ENCODE assay signal across 2 cellular contexts in the genomic region with DNA sequence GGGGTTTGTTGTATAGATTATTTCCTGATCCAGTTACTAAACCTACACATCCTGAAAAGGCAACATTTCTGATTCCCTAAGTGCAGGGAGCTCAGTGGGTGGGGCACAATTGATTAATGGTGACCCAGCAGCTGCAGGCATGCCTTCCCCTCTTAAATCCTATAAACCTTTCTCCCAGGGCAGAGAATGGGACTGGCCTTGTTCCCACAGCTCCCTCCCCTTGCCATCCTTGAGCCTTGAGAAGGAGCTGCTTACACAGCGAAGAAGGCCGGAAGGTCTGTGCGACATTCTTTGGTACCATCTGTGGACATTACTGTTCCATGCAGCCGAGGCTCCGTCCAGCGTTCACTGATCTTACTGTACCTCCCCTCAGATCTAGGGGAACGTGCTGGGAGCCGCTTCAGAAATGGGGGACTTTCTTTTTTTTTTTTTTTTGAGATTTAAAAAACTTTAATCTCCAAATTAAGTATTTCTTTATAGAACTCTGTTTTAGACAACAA.
TF ChIP-seq lines count a peak whose summit lies in the region.

No MANE protein-coding gene starts in this region.

TF ChIP-seq in IMR-90, 13 proteins besides CTCF, POLR2A, EP300 and RAD21:
- TF ChIP-seq SMC3 (IDR thresholded peaks at IDR 0.05; ENCODE audit: low read depth, low read length) = no peak

TF ChIP-seq in H1, 55 proteins besides CTCF, POLR2A, EP300 and RAD21:
- TF ChIP-seq HDAC6 (IDR thresholded peaks at IDR 0.05; ENCODE audit: low read depth, low read length) = no peak
- TF ChIP-seq RNF2 (IDR thresholded peaks at IDR 0.05; ENCODE audit: borderline replicate concordance, low read depth, low read length, missing control alignments, poor library complexity, severe bottlenecking) = no peak
- no peak for TF ChIP-seq SIN3A (conservative IDR thresholded peaks at IDR 0.05 in 1 of 2, IDR thresholded peaks at IDR 0.05 in 1 of 2; ENCODE audit: low read depth in 1 of 2, low read length in 2 of 2)
- TF ChIP-seq HDAC2 (IDR thresholded peaks at IDR 0.05; ENCODE audit: borderline replicate concordance in 1 of 2, low read depth in 2 of 2, low read length in 2 of 2) = no peak
- TF ChIP-seq KDM1A (IDR thresholded peaks at IDR 0.05; ENCODE audit: borderline replicate concordance, low read length) = no peak
- TF ChIP-seq BACH1 (IDR thresholded peaks at IDR 0.05; ENCODE audit: low read length) = no peak
- TF ChIP-seq, protein P1, sequence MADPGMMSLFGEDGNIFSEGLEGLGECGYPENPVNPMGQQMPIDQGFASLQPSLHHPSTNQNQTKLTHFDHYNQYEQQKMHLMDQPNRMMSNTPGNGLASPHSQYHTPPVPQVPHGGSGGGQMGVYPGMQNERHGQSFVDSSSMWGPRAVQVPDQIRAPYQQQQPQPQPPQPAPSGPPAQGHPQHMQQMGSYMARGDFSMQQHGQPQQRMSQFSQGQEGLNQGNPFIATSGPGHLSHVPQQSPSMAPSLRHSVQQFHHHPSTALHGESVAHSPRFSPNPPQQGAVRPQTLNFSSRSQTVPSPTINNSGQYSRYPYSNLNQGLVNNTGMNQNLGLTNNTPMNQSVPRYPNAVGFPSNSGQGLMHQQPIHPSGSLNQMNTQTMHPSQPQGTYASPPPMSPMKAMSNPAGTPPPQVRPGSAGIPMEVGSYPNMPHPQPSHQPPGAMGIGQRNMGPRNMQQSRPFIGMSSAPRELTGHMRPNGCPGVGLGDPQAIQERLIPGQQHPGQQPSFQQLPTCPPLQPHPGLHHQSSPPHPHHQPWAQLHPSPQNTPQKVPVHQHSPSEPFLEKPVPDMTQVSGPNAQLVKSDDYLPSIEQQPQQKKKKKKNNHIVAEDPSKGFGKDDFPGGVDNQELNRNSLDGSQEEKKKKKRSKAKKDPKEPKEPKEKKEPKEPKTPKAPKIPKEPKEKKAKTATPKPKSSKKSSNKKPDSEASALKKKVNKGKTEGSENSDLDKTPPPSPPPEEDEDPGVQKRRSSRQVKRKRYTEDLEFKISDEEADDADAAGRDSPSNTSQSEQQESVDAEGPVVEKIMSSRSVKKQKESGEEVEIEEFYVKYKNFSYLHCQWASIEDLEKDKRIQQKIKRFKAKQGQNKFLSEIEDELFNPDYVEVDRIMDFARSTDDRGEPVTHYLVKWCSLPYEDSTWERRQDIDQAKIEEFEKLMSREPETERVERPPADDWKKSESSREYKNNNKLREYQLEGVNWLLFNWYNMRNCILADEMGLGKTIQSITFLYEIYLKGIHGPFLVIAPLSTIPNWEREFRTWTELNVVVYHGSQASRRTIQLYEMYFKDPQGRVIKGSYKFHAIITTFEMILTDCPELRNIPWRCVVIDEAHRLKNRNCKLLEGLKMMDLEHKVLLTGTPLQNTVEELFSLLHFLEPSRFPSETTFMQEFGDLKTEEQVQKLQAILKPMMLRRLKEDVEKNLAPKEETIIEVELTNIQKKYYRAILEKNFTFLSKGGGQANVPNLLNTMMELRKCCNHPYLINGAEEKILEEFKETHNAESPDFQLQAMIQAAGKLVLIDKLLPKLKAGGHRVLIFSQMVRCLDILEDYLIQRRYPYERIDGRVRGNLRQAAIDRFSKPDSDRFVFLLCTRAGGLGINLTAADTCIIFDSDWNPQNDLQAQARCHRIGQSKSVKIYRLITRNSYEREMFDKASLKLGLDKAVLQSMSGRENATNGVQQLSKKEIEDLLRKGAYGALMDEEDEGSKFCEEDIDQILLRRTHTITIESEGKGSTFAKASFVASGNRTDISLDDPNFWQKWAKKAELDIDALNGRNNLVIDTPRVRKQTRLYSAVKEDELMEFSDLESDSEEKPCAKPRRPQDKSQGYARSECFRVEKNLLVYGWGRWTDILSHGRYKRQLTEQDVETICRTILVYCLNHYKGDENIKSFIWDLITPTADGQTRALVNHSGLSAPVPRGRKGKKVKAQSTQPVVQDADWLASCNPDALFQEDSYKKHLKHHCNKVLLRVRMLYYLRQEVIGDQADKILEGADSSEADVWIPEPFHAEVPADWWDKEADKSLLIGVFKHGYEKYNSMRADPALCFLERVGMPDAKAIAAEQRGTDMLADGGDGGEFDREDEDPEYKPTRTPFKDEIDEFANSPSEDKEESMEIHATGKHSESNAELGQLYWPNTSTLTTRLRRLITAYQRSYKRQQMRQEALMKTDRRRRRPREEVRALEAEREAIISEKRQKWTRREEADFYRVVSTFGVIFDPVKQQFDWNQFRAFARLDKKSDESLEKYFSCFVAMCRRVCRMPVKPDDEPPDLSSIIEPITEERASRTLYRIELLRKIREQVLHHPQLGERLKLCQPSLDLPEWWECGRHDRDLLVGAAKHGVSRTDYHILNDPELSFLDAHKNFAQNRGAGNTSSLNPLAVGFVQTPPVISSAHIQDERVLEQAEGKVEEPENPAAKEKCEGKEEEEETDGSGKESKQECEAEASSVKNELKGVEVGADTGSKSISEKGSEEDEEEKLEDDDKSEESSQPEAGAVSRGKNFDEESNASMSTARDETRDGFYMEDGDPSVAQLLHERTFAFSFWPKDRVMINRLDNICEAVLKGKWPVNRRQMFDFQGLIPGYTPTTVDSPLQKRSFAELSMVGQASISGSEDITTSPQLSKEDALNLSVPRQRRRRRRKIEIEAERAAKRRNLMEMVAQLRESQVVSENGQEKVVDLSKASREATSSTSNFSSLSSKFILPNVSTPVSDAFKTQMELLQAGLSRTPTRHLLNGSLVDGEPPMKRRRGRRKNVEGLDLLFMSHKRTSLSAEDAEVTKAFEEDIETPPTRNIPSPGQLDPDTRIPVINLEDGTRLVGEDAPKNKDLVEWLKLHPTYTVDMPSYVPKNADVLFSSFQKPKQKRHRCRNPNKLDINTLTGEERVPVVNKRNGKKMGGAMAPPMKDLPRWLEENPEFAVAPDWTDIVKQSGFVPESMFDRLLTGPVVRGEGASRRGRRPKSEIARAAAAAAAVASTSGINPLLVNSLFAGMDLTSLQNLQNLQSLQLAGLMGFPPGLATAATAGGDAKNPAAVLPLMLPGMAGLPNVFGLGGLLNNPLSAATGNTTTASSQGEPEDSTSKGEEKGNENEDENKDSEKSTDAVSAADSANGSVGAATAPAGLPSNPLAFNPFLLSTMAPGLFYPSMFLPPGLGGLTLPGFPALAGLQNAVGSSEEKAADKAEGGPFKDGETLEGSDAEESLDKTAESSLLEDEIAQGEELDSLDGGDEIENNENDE (IDR thresholded peaks at IDR 0.05; ENCODE audit: insufficient replicate concordance, low read length) = no peak
- no peak for TF ChIP-seq KDM5A (IDR thresholded peaks at IDR 0.05; ENCODE audit: low read length)
